9 cellular contexts compared by ENCODE assay signal in the genomic region with DNA sequence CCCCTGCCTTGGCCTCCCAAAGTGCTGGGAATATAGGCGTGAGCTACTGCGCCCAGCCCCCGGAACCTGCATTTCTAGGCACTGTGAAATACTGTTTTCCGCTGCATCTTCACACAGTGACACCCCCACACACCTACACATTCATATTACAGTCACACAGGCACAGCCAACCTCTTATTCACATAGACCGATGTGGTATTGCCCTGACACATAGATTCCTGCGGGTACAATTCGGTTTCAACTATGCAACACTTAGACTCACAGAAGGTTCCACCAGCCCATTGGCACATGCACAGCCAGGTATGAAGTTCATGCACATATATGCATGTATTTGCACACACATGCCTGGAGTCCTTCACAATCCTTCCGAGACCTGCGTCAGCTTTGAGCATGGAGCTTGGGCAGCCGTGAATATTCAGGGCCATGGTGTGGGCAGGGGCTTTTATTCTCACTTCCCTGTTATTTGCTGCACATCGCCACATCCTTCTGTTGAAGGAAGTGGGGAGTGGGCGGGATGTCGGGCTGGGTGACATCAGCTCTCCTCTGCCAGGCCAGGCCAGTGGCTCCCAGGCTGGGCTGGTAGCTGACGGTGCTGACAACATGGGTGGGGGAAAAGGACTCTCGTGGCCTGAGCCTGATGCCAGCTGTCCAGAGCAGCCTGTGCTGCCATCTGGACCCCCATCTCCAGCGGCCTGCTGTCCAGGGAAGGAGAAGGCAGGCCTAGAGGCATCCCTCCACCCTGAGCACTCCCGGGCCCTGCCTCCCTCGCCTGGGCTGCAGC. TPM values are rescaled to one million over a fixed set of nuclear protein-coding genes. Genes with fewer than 3 reads are reported as not detected.
DNase-seq lines count a peak whose midpoint lies in the region; ATAC-seq and TF ChIP-seq lines count a peak whose summit lies in the region.
"Had no signal": no experiment of that assay in that cellular context is flagged by ENCODE, and none has a peak within 500 bp of the region (broad histone marks: within the 10 kb centered on the region; RNA-seq: fewer than 3 reads in every experiment).

No MANE protein-coding gene starts in this region.

- ATAC-seq in GM21723 (IDR thresholded peaks at IDR 0.05; ENCODE audit: unreplicated experiment) (no peak), HG03025 (IDR thresholded peaks at IDR 0.05; ENCODE audit: low FRiP score, unreplicated experiment) (no peak)

- TF ChIP-seq CTCF in glutamatergic neuron (IDR thresholded peaks at IDR 0.05; ENCODE audit: partially characterized antibody, unreplicated experiment) = no peak

- H3K27ac Mint-ChIP-seq in activated CD4-positive, alpha-beta memory T cell treated with anti-CD3 and anti-CD28 coated beads for 36 hours = peak overlapping the region; percentile 87
- peak overlapping the region; percentile 96 for H3K27ac Mint-ChIP-seq in glutamatergic neuron (ENCODE audit: unreplicated experiment)

- peak overlapping the region; percentile 30 for H3K4me3 Mint-ChIP-seq in activated CD4-positive, alpha-beta memory T cell treated with anti-CD3 and anti-CD28 coated beads for 36 hours
- peak overlapping the region; percentile 38 for H3K4me3 Mint-ChIP-seq in glutamatergic neuron (ENCODE audit: unreplicated experiment)

- H3K9me3 Mint-ChIP-seq in activated CD4-positive, alpha-beta memory T cell treated with anti-CD3 and anti-CD28 coated beads for 36 hours = no peaks in the 10 kb centered on the region
- H3K9me3 Mint-ChIP-seq in glutamatergic neuron (ENCODE audit: unreplicated experiment) = peaks cover 8% of the 10 kb centered on the region

- DNase-seq in NCI-H82 (lab: John Stamatoyannopoulos, UW) (peak; percentile 23), NCI-H82 treated with DMSO at 0.1 percent for 48 hours (lab: John Stamatoyannopoulos, UW; ENCODE audit: unreplicated experiment) (no peak), glutamatergic neuron (peak; percentile 79), erythroblast (lab: John Stamatoyannopoulos, UW) (no peak)
- DNase-seq in activated CD4-positive, alpha-beta memory T cell treated with anti-CD3 and anti-CD28 coated beads for 36 hours = peak; percentile 86
- peak; percentile 68 for DNase-seq in stimulated activated naive CD4-positive, alpha-beta T cell treated with Interleukin-2 at 50 U/mL for 16 hours (lab: John Stamatoyannopoulos, UW)
- DNase-seq: PC-9 had no signal

- intact Hi-C loops in activated CD4-positive, alpha-beta memory T cell treated with anti-CD3 and anti-CD28 coated beads for 36 hours (cut with micrococcal nuclease) = loop anchor here (1.0 to 2.0 kb wide), 3 partner anchors 8 to 304 kb away; no protein-coding TSS in a partner anchor

- POLR2A ChIA-PET in activated CD4-positive, alpha-beta memory T cell treated with anti-CD3 and anti-CD28 coated beads for 36 hours (lab: Charles Lee) = interaction anchor here (0.6 to 1.6 kb wide), 5 partner anchors 8 to 137 kb away, joined by 3 to 5 read pairs (median 4); a partner anchor contains a TSS

- CTCF ChIA-PET in activated CD4-positive, alpha-beta memory T cell treated with anti-CD3 and anti-CD28 coated beads for 36 hours (lab: Charles Lee) = interaction anchor here (1.0 to 20.8 kb wide), 4 partner anchors 17 to 150 kb away, joined by 3 to 836 read pairs (median 4); a partner anchor contains a TSS

- H3K36me3 Mint-ChIP-seq in activated CD4-positive, alpha-beta memory T cell treated with anti-CD3 and anti-CD28 coated beads for 36 hours = no peaks in the 10 kb centered on the region
- H3K36me3 Mint-ChIP-seq in glutamatergic neuron (ENCODE audit: unreplicated experiment) = no peaks in the 10 kb centered on the region

- peaks cover 73% of the 10 kb centered on the region for H3K4me1 Mint-ChIP-seq in activated CD4-positive, alpha-beta memory T cell treated with anti-CD3 and anti-CD28 coated beads for 36 hours (ENCODE audit: low read depth)
- peaks cover 10% of the 10 kb centered on the region for H3K4me1 Mint-ChIP-seq in glutamatergic neuron (ENCODE audit: low read depth, unreplicated experiment)

- no peaks in the 10 kb centered on the region for H3K27me3 Mint-ChIP-seq in activated CD4-positive, alpha-beta memory T cell treated with anti-CD3 and anti-CD28 coated beads for 36 hours
- H3K27me3 Mint-ChIP-seq in glutamatergic neuron (ENCODE audit: unreplicated experiment) = peaks cover 7% of the 10 kb centered on the region

- no peak for TF ChIP-seq POLR2A in erythroblast (IDR thresholded peaks at IDR 0.05; ENCODE audit: low read length)

RNA-seq across cellular contexts. Expression of a gene that starts 5.4 kb away (rescaled TPM):
- 100 to 1,000 TPM; 189 to 207 TPM for total RNA-seq in activated CD4-positive, alpha-beta memory T cell treated with anti-CD3 and anti-CD28 coated beads for 36 hours
- total RNA-seq in glutamatergic neuron (ENCODE audit: unreplicated experiment) = 128 TPM

RNA-seq across cellular contexts. Expression of a gene that starts 11.6 kb away (rescaled TPM):
- total RNA-seq in activated CD4-positive, alpha-beta memory T cell treated with anti-CD3 and anti-CD28 coated beads for 36 hours = 10 to 100 TPM; 15.7 to 17.5 TPM
- total RNA-seq in glutamatergic neuron (ENCODE audit: unreplicated experiment) = 5.7 TPM

RNA-seq across cellular contexts. Expression of a gene that starts 28.3 kb away (rescaled TPM):
- 100 to 1,000 TPM; 168 to 186 TPM for total RNA-seq in activated CD4-positive, alpha-beta memory T cell treated with anti-CD3 and anti-CD28 coated beads for 36 hours
- total RNA-seq in glutamatergic neuron (ENCODE audit: unreplicated experiment) = 90.4 TPM

Comparison
In these comparisons a context has a peak if more than half of its experiments do, and no peak if none do; other contexts are left out.
1. DNase-seq: peak in NCI-H82 (single experiment), activated CD4-positive, alpha-beta memory T cell treated with anti-CD3 and anti-CD28 coated beads for 36 hours (single experiment), glutamatergic neuron (single experiment) and stimulated activated naive CD4-positive, alpha-beta T cell treated with Interleukin-2 at 50 U/mL for 16 hours (single experiment); none in NCI-H82 treated with DMSO at 0.1 percent for 48 hours (single experiment) and erythroblast (0 of 2).